ENCODE assay signal across 17 cellular contexts in the genomic region with DNA sequence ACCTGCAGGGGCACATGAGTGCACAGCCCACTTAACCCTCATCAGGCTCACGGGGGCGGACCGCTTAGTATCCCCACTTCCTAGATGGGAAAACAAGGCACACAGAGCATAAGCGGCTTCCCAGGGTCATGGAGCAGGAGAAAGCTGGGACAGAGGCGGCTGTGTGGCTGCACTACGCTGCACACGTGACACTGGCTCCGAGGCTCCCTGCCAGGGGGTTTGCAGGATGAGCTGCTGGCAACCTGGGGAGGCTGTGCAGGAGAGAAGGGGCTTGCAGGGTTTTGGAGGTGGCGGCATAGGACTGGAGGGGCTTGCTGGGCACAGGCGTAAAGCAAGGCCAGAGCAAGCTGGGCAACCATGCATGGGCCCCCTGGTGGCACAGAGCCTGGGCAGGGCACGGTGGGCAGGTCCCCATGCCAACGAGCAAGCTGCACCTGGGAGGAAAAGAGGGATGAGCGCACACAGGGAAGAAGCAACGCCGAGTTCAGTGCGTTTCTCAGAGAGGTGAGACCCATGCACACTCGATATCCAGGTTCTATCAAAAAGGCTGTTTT.
DNase-seq lines count a peak whose midpoint lies in the region; ATAC-seq, FAIRE-seq and TF ChIP-seq lines count a peak whose summit lies in the region.
"Had no signal": no experiment of that assay in that cellular context is flagged by ENCODE, and none has a peak within 500 bp of the region (broad histone marks: within the 10 kb centered on the region; RNA-seq: fewer than 3 reads in every experiment).

No MANE protein-coding gene starts in this region.

- POLR2A ChIA-PET in HepG2 (lab: Yijun Ruan, JAX), result no interaction called here
- POLR2A ChIA-PET in GM10248 (lab: Yijun Ruan, JAX), result no interaction called here

- ATAC-seq in HepG2 (no peak), right lobe of liver (no peak), psoas muscle (peak in 1 of 4 donors; percentile 10)
- ATAC-seq: Right ventricle myocardium inferior had no signal

- H3K9ac ChIP-seq in HepG2 (ENCODE audit: insufficient read depth, low read depth, low read length), result no peak overlapping the region

- H3K36me3 ChIP-seq in HepG2 (replicated peaks in 1 of 2; ENCODE audit: control insufficient read depth in 1 of 2, insufficient read depth in 2 of 2, low read length in 2 of 2) (peaks cover 20 to 65% of the 10 kb centered on the region in 2 experiments), right lobe of liver (peaks cover 0 to 33% (median under 1%) of the 10 kb centered on the region in 4 donors), psoas muscle (ENCODE audit: insufficient read depth in 1 of 2, low read depth in 1 of 2) (peaks cover 10 to 100% of the 10 kb centered on the region in 2 donors), BE2C (peaks cover 36% of the 10 kb centered on the region)

- DNase-seq in HepG2 (ENCODE audit: low spot score) (no peak), right lobe of liver (no peak), psoas muscle (peak; percentile 10 to 47), GM10248 (ENCODE audit: extremely low spot score) (no peak), BE2C (no peak)
- DNase-seq in stimulated activated CD4-positive, alpha-beta T cell treated with anti-CD3 and anti-CD28 coated beads, Interleukin-4, amount 100 ng/mL, for 4 hours, result no peak
- DNase-seq: AML-193, Karpas-422, MV-4-11, NCI-H1105 treated with DMSO at 0.1 percent for 48 hours, NCI-H2081, NCI-H446 treated with DMSO at 0.1 percent for 48 hours, NCI-H526 treated with DMSO at 0.1 percent for 48 hours, OCI-M1 had no signal

- in situ Hi-C loops in HepG2 (cut with HindIII; ENCODE audit: extremely low pct_ligation_motif_present, low pct_unique_long_range_greater_than_20kb), result no loop called here

- no peak for TF ChIP-seq POLR2A in HepG2 (IDR thresholded peaks at IDR 0.05; ENCODE audit: insufficient read depth in 1 of 2, low read depth in 2 of 2, low read length in 2 of 2)
- no peak for TF ChIP-seq POLR2A in right lobe of liver (IDR thresholded peaks at IDR 0.05)

- intact Hi-C loops in HepG2 (cut with micrococcal nuclease; ENCODE audit: unreplicated experiment), result no loop called here
- intact Hi-C loops in right lobe of liver (cut with DNase I), result no loop called here
- intact Hi-C loops in psoas muscle (cut with DNase I), result no loop called here

- no peak for TF ChIP-seq EP300 in HepG2 (IDR thresholded peaks at IDR 0.05; ENCODE audit: low read depth in 2 of 2, low read length in 2 of 2)
- TF ChIP-seq EP300 in HepG2 (CRISPR knock-in tag; IDR thresholded peaks at IDR 0.05; ENCODE audit: borderline replicate concordance), result no peak

- no peaks in the 10 kb centered on the region for H3K27me3 ChIP-seq in HepG2 (ENCODE audit: control insufficient read depth in 1 of 2, insufficient read depth in 2 of 2, low read length in 2 of 2)
- no peaks in the 10 kb centered on the region for H3K27me3 ChIP-seq in right lobe of liver
- no peaks in the 10 kb centered on the region for H3K27me3 ChIP-seq in layer of hippocampus (ENCODE audit: control insufficient read depth, insufficient read depth, low read length)
- no peaks in the 10 kb centered on the region for H3K27me3 ChIP-seq in psoas muscle (ENCODE audit: insufficient read depth in 3 of 3, low read length in 2 of 3)
- no peaks in the 10 kb centered on the region for H3K27me3 ChIP-seq in BE2C

- no TSS peak for BruUV-seq in HepG2 (replicated peaks; lab: Mats Ljungman, UMichigan)

- no peak overlapping the region for H3K4me3 ChIP-seq in HepG2 (replicated peaks in 1 of 3; ENCODE audit: insufficient read depth in 1 of 3, low read depth in 2 of 3, low read length in 3 of 3)
- no peak overlapping the region for H3K4me3 ChIP-seq in right lobe of liver
- H3K4me3 ChIP-seq in psoas muscle, result no peak overlapping the region
- H3K4me3 ChIP-seq in BE2C (ENCODE audit: low read depth, low read length), result no peak overlapping the region

- no peak for FAIRE-seq in HepG2 (lab: Jason Lieb, UNC)
- FAIRE-seq: G401.6 had no signal

- no peak overlapping the region for H2AFZ ChIP-seq in HepG2 (ENCODE audit: low read length)

- TF ChIP-seq RAD21 in HepG2 (CRISPR knock-in tag; IDR thresholded peaks at IDR 0.05), result no peak

- 95% methylated on average over 17 of the region's 17 CpGs for WGBS in HepG2 (ENCODE audit: low lambda C conversion rate)
- 80% methylated on average over 5 of the region's 17 CpGs for WGBS in right lobe of liver (ENCODE audit: insufficient coverage, low coverage, low lambda C conversion rate, missing lambda C conversion rate)
- WGBS in psoas muscle, 3 donors, result 83 to 92% (median 88%) methylated on average over 15 to 17 of the region's 17 CpGs

- peaks cover 9% of the 10 kb centered on the region for H3K4me1 ChIP-seq in HepG2 (ENCODE audit: insufficient read depth, low read length)
- H3K4me1 ChIP-seq in right lobe of liver, result no peaks in the 10 kb centered on the region
- no peaks in the 10 kb centered on the region for H3K4me1 ChIP-seq in psoas muscle
- no peaks in the 10 kb centered on the region for H3K4me1 ChIP-seq in BE2C

- no peaks in the 10 kb centered on the region for H3K79me2 ChIP-seq in HepG2 (ENCODE audit: insufficient read depth, low read length)

- H3K4me2 ChIP-seq in HepG2 (ENCODE audit: low read depth, low read length), result no peak overlapping the region

- CTCF ChIA-PET in HepG2 (lab: Yijun Ruan, JAX; ENCODE audit: low intra/inter-chr PET ratio, low total read pairs), result no interaction called here
- CTCF ChIA-PET in GM10248 (lab: Yijun Ruan, JAX), result interaction anchor here (1.4 kb wide), 1 partner anchor 8 kb away, joined by 3 read pairs; no protein-coding TSS in a partner anchor

- TF ChIP-seq CTCF in HepG2 (CRISPR knock-in tag; IDR thresholded peaks at IDR 0.05) (no peak), right lobe of liver (IDR thresholded peaks at IDR 0.05) (no peak), psoas muscle (IDR thresholded peaks at IDR 0.05) (no peak), GM10248 (IDR thresholded peaks at IDR 0.05; ENCODE audit: control extremely low read depth, extremely low read depth, low read depth, missing control alignments) (no peak), BE2C (IDR thresholded peaks at IDR 0.05; ENCODE audit: low read depth, low read length) (no peak)

- H3K27ac ChIP-seq in HepG2 (ENCODE audit: extremely low read length, insufficient read depth, low read length) (no peak overlapping the region), right lobe of liver (no peak overlapping the region), layer of hippocampus (ENCODE audit: low read depth, low read length) (peak overlapping the region; percentile 93), psoas muscle (no peak overlapping the region)

- H4K20me1 ChIP-seq in HepG2 (ENCODE audit: insufficient read depth, low read length), result peaks cover 3% of the 10 kb centered on the region; the same call in 1 of the 2 replicates

- H3K9me3 ChIP-seq in HepG2 (ENCODE audit: low read length) (no peaks in the 10 kb centered on the region), right lobe of liver (no peaks in the 10 kb centered on the region), psoas muscle (no peaks in the 10 kb centered on the region), BE2C (no peaks in the 10 kb centered on the region)

TF ChIP-seq in HepG2, 621 proteins besides CTCF, POLR2A, EP300 and RAD21 (continues in another document):
- TF ChIP-seq PREB (CRISPR knock-in tag; IDR thresholded peaks at IDR 0.05) (no peak), SMAD9 (CRISPR knock-in tag; IDR thresholded peaks at IDR 0.05) (no peak), ZC3H4 (CRISPR knock-in tag; IDR thresholded peaks at IDR 0.05; ENCODE audit: borderline replicate concordance) (no peak)
- TF ChIP-seq, protein P1, sequence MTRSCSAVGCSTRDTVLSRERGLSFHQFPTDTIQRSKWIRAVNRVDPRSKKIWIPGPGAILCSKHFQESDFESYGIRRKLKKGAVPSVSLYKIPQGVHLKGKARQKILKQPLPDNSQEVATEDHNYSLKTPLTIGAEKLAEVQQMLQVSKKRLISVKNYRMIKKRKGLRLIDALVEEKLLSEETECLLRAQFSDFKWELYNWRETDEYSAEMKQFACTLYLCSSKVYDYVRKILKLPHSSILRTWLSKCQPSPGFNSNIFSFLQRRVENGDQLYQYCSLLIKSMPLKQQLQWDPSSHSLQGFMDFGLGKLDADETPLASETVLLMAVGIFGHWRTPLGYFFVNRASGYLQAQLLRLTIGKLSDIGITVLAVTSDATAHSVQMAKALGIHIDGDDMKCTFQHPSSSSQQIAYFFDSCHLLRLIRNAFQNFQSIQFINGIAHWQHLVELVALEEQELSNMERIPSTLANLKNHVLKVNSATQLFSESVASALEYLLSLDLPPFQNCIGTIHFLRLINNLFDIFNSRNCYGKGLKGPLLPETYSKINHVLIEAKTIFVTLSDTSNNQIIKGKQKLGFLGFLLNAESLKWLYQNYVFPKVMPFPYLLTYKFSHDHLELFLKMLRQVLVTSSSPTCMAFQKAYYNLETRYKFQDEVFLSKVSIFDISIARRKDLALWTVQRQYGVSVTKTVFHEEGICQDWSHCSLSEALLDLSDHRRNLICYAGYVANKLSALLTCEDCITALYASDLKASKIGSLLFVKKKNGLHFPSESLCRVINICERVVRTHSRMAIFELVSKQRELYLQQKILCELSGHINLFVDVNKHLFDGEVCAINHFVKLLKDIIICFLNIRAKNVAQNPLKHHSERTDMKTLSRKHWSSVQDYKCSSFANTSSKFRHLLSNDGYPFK (CRISPR knock-in tag; IDR thresholded peaks at IDR 0.05; ENCODE audit: borderline replicate concordance), result no peak
- TF ChIP-seq, protein P2, sequence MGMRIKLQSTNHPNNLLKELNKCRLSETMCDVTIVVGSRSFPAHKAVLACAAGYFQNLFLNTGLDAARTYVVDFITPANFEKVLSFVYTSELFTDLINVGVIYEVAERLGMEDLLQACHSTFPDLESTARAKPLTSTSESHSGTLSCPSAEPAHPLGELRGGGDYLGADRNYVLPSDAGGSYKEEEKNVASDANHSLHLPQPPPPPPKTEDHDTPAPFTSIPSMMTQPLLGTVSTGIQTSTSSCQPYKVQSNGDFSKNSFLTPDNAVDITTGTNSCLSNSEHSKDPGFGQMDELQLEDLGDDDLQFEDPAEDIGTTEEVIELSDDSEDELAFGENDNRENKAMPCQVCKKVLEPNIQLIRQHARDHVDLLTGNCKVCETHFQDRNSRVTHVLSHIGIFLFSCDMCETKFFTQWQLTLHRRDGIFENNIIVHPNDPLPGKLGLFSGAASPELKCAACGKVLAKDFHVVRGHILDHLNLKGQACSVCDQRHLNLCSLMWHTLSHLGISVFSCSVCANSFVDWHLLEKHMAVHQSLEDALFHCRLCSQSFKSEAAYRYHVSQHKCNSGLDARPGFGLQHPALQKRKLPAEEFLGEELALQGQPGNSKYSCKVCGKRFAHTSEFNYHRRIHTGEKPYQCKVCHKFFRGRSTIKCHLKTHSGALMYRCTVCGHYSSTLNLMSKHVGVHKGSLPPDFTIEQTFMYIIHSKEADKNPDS (CRISPR knock-in tag; IDR thresholded peaks at IDR 0.05), result no peak

Comparison
In these comparisons a context has a peak if more than half of its experiments do, and no peak if none do; other contexts are left out.
1. DNase-seq: peak in psoas muscle (2 of 2); none in HepG2 (single experiment), right lobe of liver (0 of 3), stimulated activated CD4-positive, alpha-beta T cell treated with anti-CD3 and anti-CD28 coated beads, Interleukin-4, amount 100 ng/mL, for 4 hours (0 of 2), GM10248 (single experiment) and BE2C (single experiment).